ENCODE assay signal across 38 cellular contexts in the genomic region with DNA sequence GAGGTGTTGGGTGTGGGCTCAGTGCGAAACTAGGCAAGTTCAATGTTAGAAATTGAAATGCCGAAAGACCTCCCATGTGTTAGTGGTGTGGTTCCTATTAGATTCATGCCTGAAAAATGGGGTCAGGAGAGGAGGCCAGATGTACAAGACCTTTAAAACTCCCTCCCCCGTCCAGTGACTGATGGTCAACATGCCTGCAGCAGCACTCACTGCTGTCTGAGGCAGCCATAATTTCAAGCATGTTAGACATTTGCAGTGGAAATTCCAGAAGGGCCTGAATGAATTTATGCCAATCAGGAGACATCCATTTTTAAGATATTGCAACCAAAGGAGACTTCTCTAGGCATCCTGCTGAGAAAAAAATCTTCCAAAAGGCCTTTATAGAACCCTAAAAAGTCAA.
"Had no signal": no experiment of that assay in that cellular context is flagged by ENCODE, and none has a peak within 500 bp of the region (broad histone marks: within the 10 kb centered on the region; RNA-seq: fewer than 3 reads in every experiment).

No MANE protein-coding gene starts in this region.

- H3K27ac ChIP-seq: adrenal gland, ascending aorta, body of pancreas, brain microvascular endothelial cell, breast epithelium, cardiac muscle cell had no signal

- H3K27me3 Mint-ChIP-seq: activated naive CD4-positive, alpha-beta T cell treated with anti-CD3 and anti-CD28 coated beads, Interleukin-2, amount 10 ng/mL, durations not matched to agents 7 days and 5 days; activated naive CD8-positive, alpha-beta T cell; activated naive CD8-positive, alpha-beta T cell treated with anti-CD3 and anti-CD28 coated beads for 36 hours; activated naive CD8-positive, alpha-beta T cell treated with anti-CD3 and anti-CD28 coated beads, Interleukin-2, amount 10 ng/mL, durations not matched to agents 7 days and 5 days; activated T-cell treated with anti-CD3 and anti-CD28 coated beads, Interleukin-2, amount 50 U/mL, for 24 hours; brain; central memory CD8-positive, alpha-beta T cell had no signal

- H3K4me3 Mint-ChIP-seq: activated naive CD4-positive, alpha-beta T cell treated with anti-CD3 and anti-CD28 coated beads for 36 hours; activated naive CD4-positive, alpha-beta T cell treated with anti-CD3 and anti-CD28 coated beads, Interleukin-2, amount 10 ng/mL, durations not matched to agents 7 days and 5 days; activated naive CD4-positive, alpha-beta T cell treated with anti-CD3 and anti-CD28 coated beads, Interleukin-2, amount 50 U/mL, for 24 hours; activated naive CD8-positive, alpha-beta T cell; activated naive CD8-positive, alpha-beta T cell treated with anti-CD3 and anti-CD28 coated beads for 36 hours; activated naive CD8-positive, alpha-beta T cell treated with anti-CD3 and anti-CD28 coated beads, Interleukin-2, amount 10 ng/mL, durations not matched to agents 7 days and 5 days; activated T-cell treated with anti-CD3 and anti-CD28 coated beads, Interleukin-2, amount 50 U/mL, for 24 hours; activated T-cell treated with anti-CD3 and anti-CD28 coated beads, Interleukin-2, amount 50 U/mL, for 4 hours; activated T-cell treated with anti-CD3 and anti-CD28 coated beads, Interleukin-2, amount 50 U/mL, for 72 hours; activated T-helper 1 cell treated with anti-CD3 and anti-CD28 coated beads, Interleukin-12 subunit alpha, Interleukin-12 subunit beta, Interleukin-2, Interleukin-4 antibody, amounts not matched to agents 30 ng/mL and 10 ng/mL and 1 ng/mL, durations not matched to agents 14 hours and 24 hours and 36 hours; activated T-helper 17 cell treated with anti-CD3 and anti-CD28 coated beads, Interleukin-2, amount 50 U/mL, for 72 hours; brain; central memory CD8-positive, alpha-beta T cell had no signal

- H3K36me3 Mint-ChIP-seq: activated naive CD4-positive, alpha-beta T cell treated with anti-CD3 and anti-CD28 coated beads, Interleukin-2, amount 10 ng/mL, durations not matched to agents 7 days and 5 days; activated naive CD4-positive, alpha-beta T cell treated with anti-CD3 and anti-CD28 coated beads, Interleukin-2, amount 50 U/mL, for 24 hours; activated naive CD4-positive, alpha-beta T cell treated with anti-CD3 and anti-CD28 coated beads, Interleukin-2, amount 50 U/mL, for 72 hours; activated naive CD8-positive, alpha-beta T cell; activated naive CD8-positive, alpha-beta T cell treated with anti-CD3 and anti-CD28 coated beads for 36 hours; activated naive CD8-positive, alpha-beta T cell treated with anti-CD3 and anti-CD28 coated beads, Interleukin-2, amount 10 ng/mL, durations not matched to agents 7 days and 5 days; brain had no signal

- H3K4me1 Mint-ChIP-seq: activated naive CD4-positive, alpha-beta T cell treated with anti-CD3 and anti-CD28 coated beads, Interleukin-2, amount 10 ng/mL, durations not matched to agents 7 days and 5 days; activated naive CD4-positive, alpha-beta T cell treated with anti-CD3 and anti-CD28 coated beads, Interleukin-2, amount 50 U/mL, for 24 hours; activated naive CD8-positive, alpha-beta T cell treated with anti-CD3 and anti-CD28 coated beads for 36 hours; activated naive CD8-positive, alpha-beta T cell treated with anti-CD3 and anti-CD28 coated beads, Interleukin-2, amount 10 ng/mL, durations not matched to agents 7 days and 5 days; activated T-helper 17 cell treated with anti-CD3 and anti-CD28 coated beads, Interleukin-2, amount 50 U/mL, for 72 hours; brain; central memory CD8-positive, alpha-beta T cell had no signal

- H3K27me3 ChIP-seq: adrenal gland, ascending aorta, body of pancreas, brain microvascular endothelial cell, breast epithelium, cardiac muscle cell had no signal

- ATAC-seq: activated naive CD4-positive, alpha-beta T cell treated with anti-CD3 and anti-CD28 coated beads, Interleukin-2, amount 50 U/mL, for 72 hours; activated T-cell treated with anti-CD3 and anti-CD28 coated beads, Interleukin-2, amount 50 U/mL, for 4 hours; activated T-cell treated with anti-CD3 and anti-CD28 coated beads, Interleukin-2, amount 50 U/mL, for 72 hours; activated T-helper 17 cell treated with anti-CD3 and anti-CD28 coated beads, Interleukin-2, amount 50 U/mL, for 72 hours; body of pancreas had no signal

- H3K4me1 ChIP-seq: adrenal gland, ascending aorta, body of pancreas, breast epithelium had no signal

- H3K9me3 Mint-ChIP-seq: activated naive CD8-positive, alpha-beta T cell treated with anti-CD3 and anti-CD28 coated beads for 36 hours had no signal

- DNase-seq: activated effector memory CD4-positive, alpha-beta T cell treated with anti-CD3 and anti-CD28 coated beads, Interleukin-2, amount 50 U/mL, for 16 hours; activated effector memory CD4-positive, alpha-beta T cell treated with Interleukin-2 at 50 U/mL for 16 hours; activated gamma-delta T cell; activated gamma-delta T cell treated with Interleukin-2 at 50 U/mL for 16 hours; activated naive CD4-positive, alpha-beta T cell; activated naive CD4-positive, alpha-beta T cell treated with anti-CD3 and anti-CD28 coated beads for 36 hours; activated naive CD4-positive, alpha-beta T cell treated with anti-CD3 and anti-CD28 coated beads, Interleukin-2, amount 10 ng/mL, durations not matched to agents 7 days and 5 days; activated naive CD4-positive, alpha-beta T cell treated with anti-CD3 and anti-CD28 coated beads, Interleukin-2, amount 50 U/mL, for 16 hours; activated naive CD4-positive, alpha-beta T cell treated with Interleukin-2 at 50 U/mL for 16 hours; activated naive CD8-positive, alpha-beta T cell treated with anti-CD3 and anti-CD28 coated beads for 36 hours; activated naive CD8-positive, alpha-beta T cell treated with anti-CD3 and anti-CD28 coated beads, Interleukin-2, amount 10 ng/mL, durations not matched to agents 7 days and 5 days; activated T-cell treated with anti-CD3 and anti-CD28 coated beads for 4 hours; activated T-cell treated with anti-CD3 and anti-CD28 coated beads, Interleukin-2, amount 50 U/mL, for 1 hour; activated T-cell treated with anti-CD3 and anti-CD28 coated beads, Interleukin-2, amount 50 U/mL, for 24 hours; activated T-cell treated with anti-CD3 and anti-CD28 coated beads, Interleukin-2, amount 50 U/mL, for 4 hours; activated T-cell treated with anti-CD3 and anti-CD28 coated beads, Interleukin-2, amount 50 U/mL, for 48 hours; activated T-cell treated with anti-CD3 and anti-CD28 coated beads, Interleukin-2, amount 50 U/mL, for 72 hours; adrenal gland; amniotic stem cell; amygdala; anterior cingulate cortex; aorta; body of pancreas; brain microvascular endothelial cell; caudate nucleus; central memory CD4-positive, alpha-beta T cell; cerebellar nuclear complex had no signal

- H3K27ac Mint-ChIP-seq: activated naive CD4-positive, alpha-beta T cell treated with anti-CD3 and anti-CD28 coated beads for 36 hours; activated naive CD4-positive, alpha-beta T cell treated with anti-CD3 and anti-CD28 coated beads, Interleukin-2, amount 10 ng/mL, durations not matched to agents 7 days and 5 days; activated naive CD4-positive, alpha-beta T cell treated with anti-CD3 and anti-CD28 coated beads, Interleukin-2, amount 50 U/mL, for 24 hours; activated naive CD4-positive, alpha-beta T cell treated with anti-CD3 and anti-CD28 coated beads, Interleukin-2, amount 50 U/mL, for 72 hours; activated naive CD8-positive, alpha-beta T cell; activated naive CD8-positive, alpha-beta T cell treated with anti-CD3 and anti-CD28 coated beads for 36 hours; activated naive CD8-positive, alpha-beta T cell treated with anti-CD3 and anti-CD28 coated beads, Interleukin-2, amount 10 ng/mL, durations not matched to agents 7 days and 5 days; activated T-cell treated with anti-CD3 and anti-CD28 coated beads, Interleukin-2, amount 50 U/mL, for 24 hours; activated T-cell treated with anti-CD3 and anti-CD28 coated beads, Interleukin-2, amount 50 U/mL, for 72 hours; activated T-helper 1 cell treated with anti-CD3 and anti-CD28 coated beads, Interleukin-12 subunit alpha, Interleukin-12 subunit beta, Interleukin-2, Interleukin-4 antibody, amounts not matched to agents 30 ng/mL and 10 ng/mL and 1 ng/mL, durations not matched to agents 14 hours and 24 hours and 36 hours; activated T-helper 17 cell treated with anti-CD3 and anti-CD28 coated beads, Interleukin-2, amount 50 U/mL, for 72 hours; activated T-helper 2 cell treated with anti-CD3 and anti-CD28 coated beads, Interferon-gamma antibody, Interleukin-2, Interleukin-4, amounts not matched to agents 10 μg/mL and 5 μg/mL and 100 μg/mL, durations not matched to agents 14 hours and 24 hours and 36 hours had no signal

- H3K9me3 ChIP-seq: adrenal gland, ascending aorta, body of pancreas, breast epithelium had no signal

- H3K4me3 ChIP-seq: adrenal gland, ascending aorta, body of pancreas, breast epithelium, cardiac muscle cell had no signal

- H3K36me3 ChIP-seq: adrenal gland, ascending aorta, brain microvascular endothelial cell, breast epithelium, cardiac muscle cell had no signal
